1 cellular context compared by ENCODE assay signal in genomic region chr9:134328341-134328840, GRCh38.
TF ChIP-seq lines count a peak whose summit lies in the region.

No MANE protein-coding gene starts in this region.

TF ChIP-seq in HepG2, 621 proteins besides CTCF, POLR2A, EP300 and RAD21 (continued from another document and continues in another):
- no peak for TF ChIP-seq ZNF646 (CRISPR knock-in tag; IDR thresholded peaks at IDR 0.05)
- TF ChIP-seq, protein P1, sequence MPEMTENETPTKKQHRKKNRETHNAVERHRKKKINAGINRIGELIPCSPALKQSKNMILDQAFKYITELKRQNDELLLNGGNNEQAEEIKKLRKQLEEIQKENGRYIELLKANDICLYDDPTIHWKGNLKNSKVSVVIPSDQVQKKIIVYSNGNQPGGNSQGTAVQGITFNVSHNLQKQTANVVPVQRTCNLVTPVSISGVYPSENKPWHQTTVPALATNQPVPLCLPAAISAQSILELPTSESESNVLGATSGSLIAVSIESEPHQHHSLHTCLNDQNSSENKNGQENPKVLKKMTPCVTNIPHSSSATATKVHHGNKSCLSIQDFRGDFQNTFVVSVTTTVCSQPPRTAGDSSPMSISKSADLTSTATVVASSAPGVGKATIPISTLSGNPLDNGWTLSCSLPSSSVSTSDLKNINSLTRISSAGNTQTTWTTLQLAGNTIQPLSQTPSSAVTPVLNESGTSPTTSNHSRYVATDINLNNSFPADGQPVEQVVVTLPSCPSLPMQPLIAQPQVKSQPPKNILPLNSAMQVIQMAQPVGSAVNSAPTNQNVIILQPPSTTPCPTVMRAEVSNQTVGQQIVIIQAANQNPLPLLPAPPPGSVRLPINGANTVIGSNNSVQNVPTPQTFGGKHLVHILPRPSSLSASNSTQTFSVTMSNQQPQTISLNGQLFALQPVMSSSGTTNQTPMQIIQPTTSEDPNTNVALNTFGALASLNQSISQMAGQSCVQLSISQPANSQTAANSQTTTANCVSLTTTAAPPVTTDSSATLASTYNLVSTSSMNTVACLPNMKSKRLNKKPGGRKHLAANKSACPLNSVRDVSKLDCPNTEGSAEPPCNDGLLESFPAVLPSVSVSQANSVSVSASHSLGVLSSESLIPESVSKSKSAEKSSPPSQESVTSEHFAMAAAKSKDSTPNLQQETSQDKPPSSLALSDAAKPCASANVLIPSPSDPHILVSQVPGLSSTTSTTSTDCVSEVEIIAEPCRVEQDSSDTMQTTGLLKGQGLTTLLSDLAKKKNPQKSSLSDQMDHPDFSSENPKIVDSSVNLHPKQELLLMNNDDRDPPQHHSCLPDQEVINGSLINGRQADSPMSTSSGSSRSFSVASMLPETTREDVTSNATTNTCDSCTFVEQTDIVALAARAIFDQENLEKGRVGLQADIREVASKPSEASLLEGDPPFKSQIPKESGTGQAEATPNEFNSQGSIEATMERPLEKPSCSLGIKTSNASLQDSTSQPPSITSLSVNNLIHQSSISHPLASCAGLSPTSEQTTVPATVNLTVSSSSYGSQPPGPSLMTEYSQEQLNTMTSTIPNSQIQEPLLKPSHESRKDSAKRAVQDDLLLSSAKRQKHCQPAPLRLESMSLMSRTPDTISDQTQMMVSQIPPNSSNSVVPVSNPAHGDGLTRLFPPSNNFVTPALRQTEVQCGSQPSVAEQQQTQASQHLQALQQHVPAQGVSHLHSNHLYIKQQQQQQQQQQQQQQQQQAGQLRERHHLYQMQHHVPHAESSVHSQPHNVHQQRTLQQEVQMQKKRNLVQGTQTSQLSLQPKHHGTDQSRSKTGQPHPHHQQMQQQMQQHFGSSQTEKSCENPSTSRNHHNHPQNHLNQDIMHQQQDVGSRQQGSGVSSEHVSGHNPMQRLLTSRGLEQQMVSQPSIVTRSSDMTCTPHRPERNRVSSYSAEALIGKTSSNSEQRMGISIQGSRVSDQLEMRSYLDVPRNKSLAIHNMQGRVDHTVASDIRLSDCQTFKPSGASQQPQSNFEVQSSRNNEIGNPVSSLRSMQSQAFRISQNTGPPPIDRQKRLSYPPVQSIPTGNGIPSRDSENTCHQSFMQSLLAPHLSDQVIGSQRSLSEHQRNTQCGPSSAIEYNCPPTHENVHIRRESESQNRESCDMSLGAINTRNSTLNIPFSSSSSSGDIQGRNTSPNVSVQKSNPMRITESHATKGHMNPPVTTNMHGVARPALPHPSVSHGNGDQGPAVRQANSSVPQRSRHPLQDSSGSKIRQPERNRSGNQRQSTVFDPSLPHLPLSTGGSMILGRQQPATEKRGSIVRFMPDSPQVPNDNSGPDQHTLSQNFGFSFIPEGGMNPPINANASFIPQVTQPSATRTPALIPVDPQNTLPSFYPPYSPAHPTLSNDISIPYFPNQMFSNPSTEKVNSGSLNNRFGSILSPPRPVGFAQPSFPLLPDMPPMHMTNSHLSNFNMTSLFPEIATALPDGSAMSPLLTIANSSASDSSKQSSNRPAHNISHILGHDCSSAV (CRISPR knock-in tag; IDR thresholded peaks at IDR 0.05; ENCODE audit: borderline replicate concordance) = no peak
- TF ChIP-seq ARID4A (CRISPR knock-in tag; IDR thresholded peaks at IDR 0.05; ENCODE audit: borderline replicate concordance) = no peak
- peak; percentile 78 for TF ChIP-seq HMG20B (CRISPR knock-in tag; conservative IDR thresholded peaks at IDR 0.05)
- TF ChIP-seq RCOR2 (CRISPR knock-in tag; IDR thresholded peaks at IDR 0.05) = no peak
- TF ChIP-seq ZNF598 (CRISPR knock-in tag; IDR thresholded peaks at IDR 0.05; ENCODE audit: borderline replicate concordance) = no peak
- TF ChIP-seq MAF1 (CRISPR knock-in tag; IDR thresholded peaks at IDR 0.05; ENCODE audit: borderline replicate concordance) = no peak
- no peak for TF ChIP-seq ZSCAN22 (CRISPR knock-in tag; IDR thresholded peaks at IDR 0.05)
- TF ChIP-seq, protein P2, sequence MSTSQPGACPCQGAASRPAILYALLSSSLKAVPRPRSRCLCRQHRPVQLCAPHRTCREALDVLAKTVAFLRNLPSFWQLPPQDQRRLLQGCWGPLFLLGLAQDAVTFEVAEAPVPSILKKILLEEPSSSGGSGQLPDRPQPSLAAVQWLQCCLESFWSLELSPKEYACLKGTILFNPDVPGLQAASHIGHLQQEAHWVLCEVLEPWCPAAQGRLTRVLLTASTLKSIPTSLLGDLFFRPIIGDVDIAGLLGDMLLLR (CRISPR knock-in tag; IDR thresholded peaks at IDR 0.05) = no peak
- TF ChIP-seq, protein P3, sequence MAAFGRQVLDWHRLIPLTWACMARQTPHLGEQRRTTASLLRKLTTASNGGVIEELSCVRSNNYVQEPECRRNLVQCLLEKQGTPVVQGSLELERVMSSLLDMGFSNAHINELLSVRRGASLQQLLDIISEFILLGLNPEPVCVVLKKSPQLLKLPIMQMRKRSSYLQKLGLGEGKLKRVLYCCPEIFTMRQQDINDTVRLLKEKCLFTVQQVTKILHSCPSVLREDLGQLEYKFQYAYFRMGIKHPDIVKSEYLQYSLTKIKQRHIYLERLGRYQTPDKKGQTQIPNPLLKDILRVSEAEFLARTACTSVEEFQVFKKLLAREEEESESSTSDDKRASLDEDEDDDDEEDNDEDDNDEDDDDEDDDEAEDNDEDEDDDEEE (CRISPR knock-in tag; IDR thresholded peaks at IDR 0.05) = no peak
- no peak for TF ChIP-seq RFX3 (CRISPR knock-in tag; IDR thresholded peaks at IDR 0.05)
- TF ChIP-seq, protein P4, sequence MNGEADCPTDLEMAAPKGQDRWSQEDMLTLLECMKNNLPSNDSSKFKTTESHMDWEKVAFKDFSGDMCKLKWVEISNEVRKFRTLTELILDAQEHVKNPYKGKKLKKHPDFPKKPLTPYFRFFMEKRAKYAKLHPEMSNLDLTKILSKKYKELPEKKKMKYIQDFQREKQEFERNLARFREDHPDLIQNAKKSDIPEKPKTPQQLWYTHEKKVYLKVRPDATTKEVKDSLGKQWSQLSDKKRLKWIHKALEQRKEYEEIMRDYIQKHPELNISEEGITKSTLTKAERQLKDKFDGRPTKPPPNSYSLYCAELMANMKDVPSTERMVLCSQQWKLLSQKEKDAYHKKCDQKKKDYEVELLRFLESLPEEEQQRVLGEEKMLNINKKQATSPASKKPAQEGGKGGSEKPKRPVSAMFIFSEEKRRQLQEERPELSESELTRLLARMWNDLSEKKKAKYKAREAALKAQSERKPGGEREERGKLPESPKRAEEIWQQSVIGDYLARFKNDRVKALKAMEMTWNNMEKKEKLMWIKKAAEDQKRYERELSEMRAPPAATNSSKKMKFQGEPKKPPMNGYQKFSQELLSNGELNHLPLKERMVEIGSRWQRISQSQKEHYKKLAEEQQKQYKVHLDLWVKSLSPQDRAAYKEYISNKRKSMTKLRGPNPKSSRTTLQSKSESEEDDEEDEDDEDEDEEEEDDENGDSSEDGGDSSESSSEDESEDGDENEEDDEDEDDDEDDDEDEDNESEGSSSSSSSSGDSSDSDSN (CRISPR knock-in tag; IDR thresholded peaks at IDR 0.05) = no peak
- no peak for TF ChIP-seq ZNF772 (CRISPR knock-in tag; IDR thresholded peaks at IDR 0.05)
- TF ChIP-seq, protein P5, sequence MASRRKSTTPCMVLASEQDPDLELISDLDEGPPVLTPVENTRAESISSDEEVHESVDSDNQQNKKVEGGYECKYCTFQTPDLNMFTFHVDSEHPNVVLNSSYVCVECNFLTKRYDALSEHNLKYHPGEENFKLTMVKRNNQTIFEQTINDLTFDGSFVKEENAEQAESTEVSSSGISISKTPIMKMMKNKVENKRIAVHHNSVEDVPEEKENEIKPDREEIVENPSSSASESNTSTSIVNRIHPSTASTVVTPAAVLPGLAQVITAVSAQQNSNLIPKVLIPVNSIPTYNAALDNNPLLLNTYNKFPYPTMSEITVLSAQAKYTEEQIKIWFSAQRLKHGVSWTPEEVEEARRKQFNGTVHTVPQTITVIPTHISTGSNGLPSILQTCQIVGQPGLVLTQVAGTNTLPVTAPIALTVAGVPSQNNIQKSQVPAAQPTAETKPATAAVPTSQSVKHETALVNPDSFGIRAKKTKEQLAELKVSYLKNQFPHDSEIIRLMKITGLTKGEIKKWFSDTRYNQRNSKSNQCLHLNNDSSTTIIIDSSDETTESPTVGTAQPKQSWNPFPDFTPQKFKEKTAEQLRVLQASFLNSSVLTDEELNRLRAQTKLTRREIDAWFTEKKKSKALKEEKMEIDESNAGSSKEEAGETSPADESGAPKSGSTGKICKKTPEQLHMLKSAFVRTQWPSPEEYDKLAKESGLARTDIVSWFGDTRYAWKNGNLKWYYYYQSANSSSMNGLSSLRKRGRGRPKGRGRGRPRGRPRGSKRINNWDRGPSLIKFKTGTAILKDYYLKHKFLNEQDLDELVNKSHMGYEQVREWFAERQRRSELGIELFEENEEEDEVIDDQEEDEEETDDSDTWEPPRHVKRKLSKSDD (CRISPR knock-in tag; IDR thresholded peaks at IDR 0.05; ENCODE audit: low read depth) = 0 out of 2 replicates have a peak, but pooled peaks have one; percentile 63
- no peak for TF ChIP-seq ZBTB8A (CRISPR knock-in tag; IDR thresholded peaks at IDR 0.05; ENCODE audit: borderline replicate concordance, low read depth)
- no peak for TF ChIP-seq ZNF83 (CRISPR knock-in tag; IDR thresholded peaks at IDR 0.05; ENCODE audit: borderline replicate concordance)
- TF ChIP-seq ZNF547 (CRISPR knock-in tag; IDR thresholded peaks at IDR 0.05) = no peak
- 0 out of 2 replicates have a peak, but pooled peaks have one; percentile 36 for TF ChIP-seq ZNF441 (CRISPR knock-in tag; IDR thresholded peaks at IDR 0.05; ENCODE audit: borderline replicate concordance)
- TF ChIP-seq ZNF317 (CRISPR knock-in tag; IDR thresholded peaks at IDR 0.05) = no peak; the same call in 1 of the 2 replicates
- TF ChIP-seq GMEB2 (CRISPR knock-in tag; IDR thresholded peaks at IDR 0.05; ENCODE audit: low read depth) = no peak
- no peak for TF ChIP-seq ZNF460 (CRISPR knock-in tag; IDR thresholded peaks at IDR 0.05; ENCODE audit: borderline replicate concordance)
- no peak for TF ChIP-seq SCMH1 (CRISPR knock-in tag; IDR thresholded peaks at IDR 0.05; ENCODE audit: borderline replicate concordance)
